Comparison of ENCODE assay signal across 13 cellular contexts in genomic region chr19:6223461-6224307, GRCh38. TPM values are rescaled to one million over a fixed set of nuclear protein-coding genes. Genes with fewer than 3 reads are reported as not detected.
DNase-seq lines count a peak whose midpoint lies in the region; ATAC-seq and TF ChIP-seq lines count a peak whose summit lies in the region.
"Had no signal": no experiment of that assay in that cellular context is flagged by ENCODE, and none has a peak within 500 bp of the region (broad histone marks: within the 10 kb centered on the region; RNA-seq: fewer than 3 reads in every experiment).

No MANE protein-coding gene starts in this region.

- WGBS in H9 (ENCODE audit: extremely low coverage, insufficient read length, low lambda C conversion rate), result no CpG with 5 or more reads among the region's 18 CpGs
- 50 to 73% (median 60%) methylated on average over 8 to 18 of the region's 18 CpGs for WGBS in adrenal gland, 4 donors

- no peaks in the 10 kb centered on the region for H4K20me1 ChIP-seq in H9 (ENCODE audit: control insufficient read depth, insufficient read depth, insufficient read length)

- no peak overlapping the region for H3K56ac ChIP-seq in H9 (ENCODE audit: insufficient read length, low read depth, low read length)

- no peak overlapping the region for H3K23ac ChIP-seq in H9 (ENCODE audit: insufficient read length, low read depth, low read length)

- H3K4me3 Mint-ChIP-seq in H9, result no peak overlapping the region
- H3K4me3 Mint-ChIP-seq: CD4-positive, alpha-beta T cell; dendritic cell treated with granulocyte-macrophage colony-stimulating factor and Interleukin-4, amounts not matched to agents 40 ng/mL and 50 ng/mL, for 4 days; stimulated activated naive CD8-positive, alpha-beta T cell treated with anti-CD3 and anti-CD28 coated beads, Interleukin-15, Interleukin-2, amounts not matched to agents 100 ng/mL and 50 ng/mL, for 24 hours had no signal

- no peak overlapping the region for H2BK20ac ChIP-seq in H9 (ENCODE audit: low read depth, low read length, poor library complexity, severe bottlenecking)

- no peaks in the 10 kb centered on the region for H3K79me2 ChIP-seq in H9 (ENCODE audit: insufficient read depth, low read length)

- H3K4me1 Mint-ChIP-seq in H9, result peaks cover 4% of the 10 kb centered on the region in 2 experiments

- no peak for TF ChIP-seq POLR2A in adrenal gland (IDR thresholded peaks at IDR 0.05)

- H3K27ac Mint-ChIP-seq in H9, result peak overlapping the region in 2 of 3 experiments; percentile 51 to 57; a peak in 2 of 7 replicates
- H3K27ac Mint-ChIP-seq: CD4-positive, alpha-beta T cell; dendritic cell treated with granulocyte-macrophage colony-stimulating factor and Interleukin-4, amounts not matched to agents 40 ng/mL and 50 ng/mL, for 4 days; stimulated activated naive CD8-positive, alpha-beta T cell treated with anti-CD3 and anti-CD28 coated beads, Interleukin-15, Interleukin-2, amounts not matched to agents 100 ng/mL and 50 ng/mL, for 24 hours had no signal

- H3K4me3 ChIP-seq in adrenal gland, result no peak overlapping the region
- H3K4me3 ChIP-seq in right atrium auricular region, result no peak overlapping the region
- H3K4me3 ChIP-seq in skeletal muscle tissue (ENCODE audit: low read length in 3 of 3), result peak overlapping the region in 1 of 3 donors; percentile 41

- H2BK5ac ChIP-seq in H9 (ENCODE audit: insufficient read length, low read length), result no peak overlapping the region

- no peaks in the 10 kb centered on the region for H3K9me3 ChIP-seq in H9 (ENCODE audit: control insufficient read depth, low read depth, low read length)
- no peaks in the 10 kb centered on the region for H3K9me3 ChIP-seq in adrenal gland (replicated peaks in 1 of 3)
- no peaks in the 10 kb centered on the region for H3K9me3 ChIP-seq in right atrium auricular region
- no peaks in the 10 kb centered on the region for H3K9me3 ChIP-seq in skeletal muscle tissue (ENCODE audit: control insufficient read depth in 3 of 3, low read length in 3 of 3)

- no peak overlapping the region for H3K18ac ChIP-seq in H9 (ENCODE audit: insufficient read length, low read depth, low read length)

- no peak overlapping the region for H3K4ac ChIP-seq in H9 (ENCODE audit: low read depth, low read length)

- no peak overlapping the region for H4K5ac ChIP-seq in H9 (ENCODE audit: insufficient read length, low read depth, low read length)

- H4K8ac ChIP-seq in H9 (replicated peaks; ENCODE audit: insufficient read length, low read depth, low read length), result no peak overlapping the region

- DNase-seq in H9 (no peak), adrenal gland (peak in 5 of 7 donors; percentile 48 to 73 (median 67)), right atrium auricular region (ENCODE audit: low spot score) (no peak), NCI-H1436 (lab: John Stamatoyannopoulos, UW) (no peak)
- DNase-seq in stimulated activated CD4-positive, alpha-beta T cell treated with anti-CD3 and anti-CD28 coated beads, Interleukin-4, amount 100 ng/mL, for 24 hours, result no peak
- DNase-seq: CD4-positive, alpha-beta T cell; HCEC 1CT; PC-3; SW 1271 had no signal

- H3T11ph ChIP-seq in H9 (ENCODE audit: low read length), result no peak overlapping the region

- H3K9ac ChIP-seq in H9 (ENCODE audit: extremely low read depth, insufficient read length, low read length), result no peak overlapping the region
- H3K9ac ChIP-seq in skeletal muscle tissue (ENCODE audit: low read depth in 1 of 3, low read length in 3 of 3), result peak overlapping the region; percentile 38 to 57 (median 57)

- no peak overlapping the region for H3K14ac ChIP-seq in H9 (ENCODE audit: insufficient read depth, low read length)

- H3K23me2 ChIP-seq in H9 (ENCODE audit: insufficient read length, low read depth, low read length, poor library complexity, severe bottlenecking), result no peaks in the 10 kb centered on the region

- H2AK5ac ChIP-seq in H9 (ENCODE audit: insufficient read length, low read length), result no peak overlapping the region

- peaks cover 12 to 26% (median 23%) of the 10 kb centered on the region in 3 experiments; a peak in 6 of 7 replicates for H3K36me3 Mint-ChIP-seq in H9 (ENCODE audit: insufficient read depth in 1 of 3, low read depth in 3 of 3)

- no peak overlapping the region for H2BK15ac ChIP-seq in H9 (ENCODE audit: low read depth, low read length)

- intact Hi-C loops in adrenal gland (cut with DNase I), result loop anchor here in 1 of 2 donors (5.0 kb wide), 1 partner anchor 59 kb away; no protein-coding TSS in a partner anchor

- ATAC-seq in GM21619 (IDR thresholded peaks at IDR 0.05; ENCODE audit: unreplicated experiment), result no peak
- ATAC-seq: PC-3 had no signal

- H3K27me3 ChIP-seq in H9 (ENCODE audit: insufficient read depth, low read length) (no peaks in the 10 kb centered on the region), adrenal gland (no peaks in the 10 kb centered on the region), right atrium auricular region (no peaks in the 10 kb centered on the region), skeletal muscle tissue (ENCODE audit: control insufficient read depth in 3 of 3, insufficient read depth in 3 of 3, low read length in 3 of 3) (no peaks in the 10 kb centered on the region)

- H3K36me3 ChIP-seq in adrenal gland (replicated peaks in 1 of 2) (peaks cover 0 to 29% of the 10 kb centered on the region in 2 donors), right atrium auricular region (peaks cover 38% of the 10 kb centered on the region), skeletal muscle tissue (ENCODE audit: control insufficient read depth in 3 of 3, insufficient read depth in 3 of 3, low read length in 3 of 3) (peaks cover 10 to 21% (median 16%) of the 10 kb centered on the region in 3 donors)

- no peak overlapping the region for H2BK120ac ChIP-seq in H9 (ENCODE audit: low read depth, low read length, poor library complexity, severe bottlenecking)

- H3K4me2 ChIP-seq in H9 (ENCODE audit: insufficient read depth, insufficient read length, low read length), result no peak overlapping the region

- H3K27me3 Mint-ChIP-seq in H9 (ENCODE audit: low read depth), result no peaks in the 10 kb centered on the region; the same call in 1 of the 2 replicates
- H3K27me3 Mint-ChIP-seq: CD4-positive, alpha-beta T cell; dendritic cell treated with granulocyte-macrophage colony-stimulating factor and Interleukin-4, amounts not matched to agents 40 ng/mL and 50 ng/mL, for 4 days; stimulated activated naive CD8-positive, alpha-beta T cell treated with anti-CD3 and anti-CD28 coated beads, Interleukin-15, Interleukin-2, amounts not matched to agents 100 ng/mL and 50 ng/mL, for 24 hours had no signal

- H3K79me1 ChIP-seq in H9 (ENCODE audit: insufficient read depth, low read depth, low read length, poor library complexity, severe bottlenecking), result no peaks in the 10 kb centered on the region

- no peak overlapping the region for H2AFZ ChIP-seq in H9 (ENCODE audit: low read length)

- TF ChIP-seq CTCF in H9 (conservative IDR thresholded peaks at IDR 0.05) (no peak), adrenal gland (IDR thresholded peaks at IDR 0.05) (peak in 3 of 6 experiments; percentile 16 to 26 (median 17)), right atrium auricular region (IDR thresholded peaks at IDR 0.05) (peak in 1 of 2 donors; percentile 33)

- H3K9me3 Mint-ChIP-seq in H9, result no peaks in the 10 kb centered on the region
- H3K9me3 Mint-ChIP-seq: CD4-positive, alpha-beta T cell; dendritic cell treated with granulocyte-macrophage colony-stimulating factor and Interleukin-4, amounts not matched to agents 40 ng/mL and 50 ng/mL, for 4 days; stimulated activated naive CD8-positive, alpha-beta T cell treated with anti-CD3 and anti-CD28 coated beads, Interleukin-15, Interleukin-2, amounts not matched to agents 100 ng/mL and 50 ng/mL, for 24 hours had no signal

- H3K27ac ChIP-seq in H9 (ENCODE audit: insufficient read length, low read depth, low read length) (no peak overlapping the region), adrenal gland (peak overlapping the region; percentile 30 to 84 (median 75)), right atrium auricular region (peak overlapping the region; percentile 43 to 54), skeletal muscle tissue (ENCODE audit: low read depth, low read length) (peak overlapping the region; percentile 70)

- no peak overlapping the region for H4K91ac ChIP-seq in H9 (ENCODE audit: insufficient read length, low read depth, low read length)

- H2BK12ac ChIP-seq in H9 (ENCODE audit: insufficient read length, low read depth, low read length), result no peak overlapping the region

- H3K4me1 ChIP-seq in H9 (ENCODE audit: insufficient read depth, low read length) (no peaks in the 10 kb centered on the region), adrenal gland (replicated peaks in 1 of 2) (peaks cover 39 to 64% of the 10 kb centered on the region in 2 donors), right atrium auricular region (peaks cover 0 to 63% of the 10 kb centered on the region in 2 donors), skeletal muscle tissue (ENCODE audit: control insufficient read depth in 3 of 3, insufficient read depth in 3 of 3, low read length in 3 of 3) (peaks cover 46 to 64% (median 63%) of the 10 kb centered on the region in 3 donors)

RNA-seq across cellular contexts. Expression of gene MLLT1, which starts 56.1 kb away (rescaled TPM):
- total RNA-seq in H9 (2021) (54.9 and 56.9 TPM in 2 replicates), adrenal gland (10 to 100 TPM; 15.5 to 66.3 (median 31.9) TPM), right atrium auricular region (10 to 100 TPM; 21.2 to 36.9 TPM), skeletal muscle tissue (2.6 TPM)
- polyA plus RNA-seq in adrenal gland, result 10 to 100 TPM; 10.4 to 41.1 (median 33.6) TPM

Comparison
In these comparisons a context has a peak if more than half of its experiments do, and no peak if none do; other contexts are left out.
1. DNase-seq: peak in adrenal gland (5 of 7); none in H9 (single experiment), right atrium auricular region (single experiment), stimulated activated CD4-positive, alpha-beta T cell treated with anti-CD3 and anti-CD28 coated beads, Interleukin-4, amount 100 ng/mL, for 24 hours (single experiment) and NCI-H1436 (single experiment).